In the genomic region with DNA sequence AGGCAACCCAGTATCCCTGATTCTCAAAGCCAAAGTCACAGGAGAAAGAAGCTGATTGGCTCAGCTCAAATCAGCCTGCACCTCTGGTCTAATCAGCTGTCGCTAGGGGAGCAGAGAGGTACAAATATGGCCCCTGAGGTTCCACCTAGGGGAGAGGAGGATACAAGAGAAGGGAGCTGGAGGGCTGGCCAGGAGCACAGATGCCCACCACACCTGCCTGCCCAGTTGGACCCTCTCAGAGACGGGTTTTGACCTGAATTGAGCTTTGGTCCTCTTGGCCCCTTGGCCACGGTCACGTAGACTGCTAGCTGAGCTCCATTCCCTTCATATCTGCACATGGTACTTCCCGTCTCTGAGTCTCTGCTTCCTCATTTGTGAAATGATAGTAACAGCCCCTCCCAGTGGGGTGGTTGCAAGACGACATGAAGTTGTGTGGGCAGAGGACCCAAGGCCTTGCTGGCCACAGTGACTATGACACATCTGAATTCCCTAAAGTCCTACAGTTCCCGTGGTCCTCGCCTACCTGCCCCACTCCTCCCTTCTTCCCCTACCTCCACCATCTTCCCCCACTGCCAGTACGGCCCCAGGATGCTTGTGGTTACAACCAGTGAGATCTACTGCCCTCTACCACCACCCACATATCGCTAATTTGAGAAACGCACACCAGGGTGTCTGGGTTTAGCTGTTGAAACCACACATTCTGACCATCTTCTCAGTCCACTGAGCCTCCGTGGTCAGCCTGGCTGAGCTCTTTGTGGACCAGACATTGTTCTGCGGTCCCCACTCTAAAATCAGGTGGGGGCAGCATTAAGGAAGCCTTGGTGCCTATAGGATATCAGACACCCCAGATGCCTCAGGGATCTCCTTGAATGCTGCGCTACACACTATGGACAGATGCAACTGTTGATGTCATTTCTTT, we compare ENCODE assay signal across 9 cellular contexts.
A peak's percentile ranks its signal among the peaks of the same experiment; 100 is the strongest.
DNase-seq lines count a peak whose midpoint lies in the region; ATAC-seq and TF ChIP-seq lines count a peak whose summit lies in the region.
"Had no signal": no experiment of that assay in that cellular context is flagged by ENCODE, and none has a peak within 500 bp of the region (broad histone marks: within the 10 kb centered on the region; RNA-seq: fewer than 3 reads in every experiment).

No MANE protein-coding gene starts in this region.

- H3K27me3 ChIP-seq in left ventricle myocardium inferior (ENCODE audit: low read depth) = no peaks in the 10 kb centered on the region

- no peak overlapping the region for H3K4me3 ChIP-seq in left ventricle myocardium inferior

- H3K36me3 ChIP-seq in left ventricle myocardium inferior = no peaks in the 10 kb centered on the region

- peaks cover 5% of the 10 kb centered on the region for H3K4me1 ChIP-seq in left ventricle myocardium inferior

- peak overlapping the region; percentile 72 for H3K4me3 Mint-ChIP-seq in activated B cell treated with CpG ODN at 0.5 μM for 24 hours
- peak overlapping the region; percentile 71 for H3K4me3 Mint-ChIP-seq in stimulated activated memory B cell treated with anti-CD40 and anti-IgM and Interleukin-4, amounts not matched to agents 10 μg/mL and 1 μg/mL and 100 μg/mL, for 72 hours

- CTCF ChIA-PET in activated B cell treated with CpG ODN at 0.5 μM for 24 hours (lab: Charles Lee) = interaction anchor here (0.7 to 2.8 kb wide), 17 partner anchors 12 to 128 kb away, joined by 3 to 29 read pairs (median 5); partner anchors contain the start of gene NEK6

- peak; percentile 60 for DNase-seq in Right ventricle myocardium superior
- DNase-seq in left ventricle myocardium inferior = no peak
- DNase-seq in activated B cell treated with CpG ODN at 0.5 μM for 24 hours = peak; percentile 47
- DNase-seq in retina = no peak
- no peak for DNase-seq in NCI-H2107 (lab: John Stamatoyannopoulos, UW)
- DNase-seq in activated gamma-delta T cell (lab: John Stamatoyannopoulos, UW) = no peak

- no peaks in the 10 kb centered on the region for H3K36me3 Mint-ChIP-seq in activated B cell treated with CpG ODN at 0.5 μM for 24 hours (ENCODE audit: low read depth)
- H3K36me3 Mint-ChIP-seq in stimulated activated memory B cell treated with anti-CD40 and anti-IgM and Interleukin-4, amounts not matched to agents 10 μg/mL and 1 μg/mL and 100 μg/mL, for 72 hours = peaks cover 6% of the 10 kb centered on the region

- peaks cover 65% of the 10 kb centered on the region for H3K4me1 Mint-ChIP-seq in activated B cell treated with CpG ODN at 0.5 μM for 24 hours
- H3K4me1 Mint-ChIP-seq in stimulated activated memory B cell treated with anti-CD40 and anti-IgM and Interleukin-4, amounts not matched to agents 10 μg/mL and 1 μg/mL and 100 μg/mL, for 72 hours = peaks cover 83% of the 10 kb centered on the region

- POLR2A ChIA-PET in activated B cell treated with CpG ODN at 0.5 μM for 24 hours (lab: Charles Lee) = interaction anchor here (0.5 to 16.3 kb wide), 18 partner anchors 9 to 143 kb away, joined by 3 to 256 read pairs (median 6); partner anchors contain the start of gene NEK6

- no peak overlapping the region for H3K27ac ChIP-seq in left ventricle myocardium inferior (replicated peaks)
- H3K27ac ChIP-seq: C4-2B had no signal

- H3K27ac Mint-ChIP-seq in activated B cell treated with CpG ODN at 0.5 μM for 24 hours = peak overlapping the region; percentile 96
- peak overlapping the region; percentile 97 for H3K27ac Mint-ChIP-seq in stimulated activated memory B cell treated with anti-CD40 and anti-IgM and Interleukin-4, amounts not matched to agents 10 μg/mL and 1 μg/mL and 100 μg/mL, for 72 hours

- H3K9me3 ChIP-seq in left ventricle myocardium inferior (replicated peaks) = peaks cover 30% of the 10 kb centered on the region

- intact Hi-C loops in Right ventricle myocardium superior (cut with DNase I) = no loop called here
- intact Hi-C loops in left ventricle myocardium inferior (cut with micrococcal nuclease) = no loop called here
- intact Hi-C loops in activated B cell treated with CpG ODN at 0.5 μM for 24 hours (cut with micrococcal nuclease) = loop anchor here (1.0 to 5.0 kb wide), 5 partner anchors 20 to 270 kb away; partner anchors contain the start of gene PSMB7

- ATAC-seq in Right ventricle myocardium superior (ENCODE audit: poor library complexity) = peak; percentile 68
- peak; percentile 36 for ATAC-seq in HG03097 (IDR thresholded peaks at IDR 0.05; ENCODE audit: low FRiP score, unreplicated experiment)
- peak; percentile 86 for ATAC-seq in activated B cell treated with CpG ODN at 0.5 μM for 24 hours (ENCODE audit: low read depth)
- peak; percentile 89 for ATAC-seq in stimulated activated memory B cell treated with anti-CD40 and anti-IgM and Interleukin-4, amounts not matched to agents 10 μg/mL and 1 μg/mL and 100 μg/mL, for 72 hours

- H3K27me3 Mint-ChIP-seq in activated B cell treated with CpG ODN at 0.5 μM for 24 hours = no peaks in the 10 kb centered on the region
- H3K27me3 Mint-ChIP-seq in stimulated activated memory B cell treated with anti-CD40 and anti-IgM and Interleukin-4, amounts not matched to agents 10 μg/mL and 1 μg/mL and 100 μg/mL, for 72 hours = no peaks in the 10 kb centered on the region

- peaks cover 6% of the 10 kb centered on the region for H3K9me3 Mint-ChIP-seq in activated B cell treated with CpG ODN at 0.5 μM for 24 hours
- H3K9me3 Mint-ChIP-seq in stimulated activated memory B cell treated with anti-CD40 and anti-IgM and Interleukin-4, amounts not matched to agents 10 μg/mL and 1 μg/mL and 100 μg/mL, for 72 hours = peaks cover 9% of the 10 kb centered on the region

- no peak for TF ChIP-seq CTCF in left ventricle myocardium inferior (IDR thresholded peaks at IDR 0.05; ENCODE audit: borderline replicate concordance)
- no peak for TF ChIP-seq CTCF in activated B cell treated with CpG ODN at 0.5 μM for 24 hours (IDR thresholded peaks at IDR 0.05)

Comparison
In these comparisons a context has a peak if more than half of its experiments do, and no peak if none do; other contexts are left out.
1. DNase-seq: peak in Right ventricle myocardium superior (single experiment) and activated B cell treated with CpG ODN at 0.5 μM for 24 hours (single experiment); none in left ventricle myocardium inferior (single experiment), retina (single experiment), NCI-H2107 (single experiment) and activated gamma-delta T cell (single experiment).
2. ATAC-seq: peak in every context shown above with its lines; median percentile 89 in stimulated activated memory B cell treated with anti-CD40 and anti-IgM and Interleukin-4, amounts not matched to agents 10 μg/mL and 1 μg/mL and 100 μg/mL, for 72 hours; 86 in activated B cell treated with CpG ODN at 0.5 μM for 24 hours; 68 in Right ventricle myocardium superior; 36 in HG03097.